In the genomic region with DNA sequence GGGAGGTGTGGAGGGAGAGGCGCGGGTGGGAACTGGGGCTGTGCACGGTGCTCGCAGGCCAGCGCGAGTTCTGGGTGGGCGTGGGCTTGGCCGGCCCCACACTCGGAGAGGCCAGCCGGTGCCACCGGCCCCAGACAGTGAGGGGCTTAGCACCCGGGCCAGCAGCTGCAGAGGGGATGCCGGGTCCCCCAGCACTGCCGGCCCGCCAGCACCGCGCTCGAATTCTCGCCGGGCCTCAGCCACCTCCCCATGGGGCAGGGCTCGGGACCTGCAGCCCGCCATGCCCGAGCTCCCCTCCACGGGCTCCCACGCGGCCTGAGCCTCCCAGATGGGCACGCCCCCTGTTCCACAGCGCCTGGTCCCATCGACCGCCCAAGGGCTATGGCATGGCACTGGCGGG, we compare ENCODE assay signal across 6 cellular contexts.
"Had no signal": no experiment of that assay in that cellular context is flagged by ENCODE, and none has a peak within 500 bp of the region (broad histone marks: within the 10 kb centered on the region; RNA-seq: fewer than 3 reads in every experiment).

No MANE protein-coding gene starts in this region.

- H3K27ac ChIP-seq: HL-60 had no signal

- H3K36me3 Mint-ChIP-seq: IgD-negative memory B cell had no signal

- H3K27ac Mint-ChIP-seq: GM23338, H9, IgD-negative memory B cell had no signal

- H3K4me3 Mint-ChIP-seq: GM23338, H9, IgD-negative memory B cell had no signal

- DNase-seq: H9, HCEC 1CT had no signal

- H3K4me3 ChIP-seq: GM23338 had no signal

- ATAC-seq: GM23338, HepG2 had no signal

- H3K4me1 Mint-ChIP-seq: GM23338, H9, IgD-negative memory B cell had no signal
